ENCODE assay signal across 28 cellular contexts in genomic region chr18:572499-573289, GRCh38. TPM values are rescaled to one million over a fixed set of nuclear protein-coding genes. Genes with fewer than 3 reads are reported as not detected.
"Had no signal": no experiment of that assay in that cellular context is flagged by ENCODE, and none has a peak within 500 bp of the region (broad histone marks: within the 10 kb centered on the region; RNA-seq: fewer than 3 reads in every experiment).

No MANE protein-coding gene starts in this region.

- H3K9me3 Mint-ChIP-seq: activated CD4-positive, alpha-beta T cell treated with anti-CD3 and anti-CD28 coated beads, Interleukin-2, amount 10 ng/mL, durations not matched to agents 7 days and 5 days; activated naive CD4-positive, alpha-beta T cell treated with anti-CD3 and anti-CD28 coated beads, Interleukin-2, amount 50 U/mL, for 72 hours; activated T-cell treated with anti-CD3 and anti-CD28 coated beads, Interleukin-2, amount 50 U/mL, for 72 hours; neural crest cell; stimulated activated effector memory CD8-positive, alpha-beta T cell treated with anti-CD3 and anti-CD28 coated beads, Interleukin-12 subunit alpha, Interleukin-12 subunit beta, amount 100 ng/mL, for 72 hours had no signal

- H3K4me1 Mint-ChIP-seq: activated CD4-positive, alpha-beta T cell treated with anti-CD3 and anti-CD28 coated beads, Interleukin-2, amount 10 ng/mL, durations not matched to agents 7 days and 5 days; neural crest cell; stimulated activated effector memory CD8-positive, alpha-beta T cell treated with anti-CD3 and anti-CD28 coated beads, Interleukin-12 subunit alpha, Interleukin-12 subunit beta, amount 100 ng/mL, for 72 hours had no signal

- H3K4me3 Mint-ChIP-seq: activated CD4-positive, alpha-beta T cell treated with anti-CD3 and anti-CD28 coated beads, Interleukin-2, amount 10 ng/mL, durations not matched to agents 7 days and 5 days; activated T-cell treated with anti-CD3 and anti-CD28 coated beads, Interleukin-2, amount 50 U/mL, for 72 hours; neural crest cell; stimulated activated effector memory CD8-positive, alpha-beta T cell treated with anti-CD3 and anti-CD28 coated beads, Interleukin-12 subunit alpha, Interleukin-12 subunit beta, amount 100 ng/mL, for 72 hours had no signal

- DNase-seq: activated CD4-positive, alpha-beta T cell treated with anti-CD3 and anti-CD28 coated beads, Interleukin-2, amount 10 ng/mL, durations not matched to agents 7 days and 5 days; activated CD8-positive, alpha-beta memory T cell treated with anti-CD3 and anti-CD28 coated beads, Interleukin-2, amount 50 U/mL, for 48 hours; activated gamma-delta T cell; activated T-cell treated with anti-CD3 and anti-CD28 coated beads, Interleukin-2, amount 50 U/mL, for 72 hours; adrenal gland; cerebellar nuclear complex; cortex of kidney; effector CD4-positive, alpha-beta T cell; left colon; stimulated activated CD4-positive, alpha-beta T cell treated with anti-CD3 and anti-CD28 coated beads, Interleukin-4, amount 100 ng/mL, for 24 hours; stomach; T-helper 1 cell; T1000; trophoblast cell had no signal

- H3K27me3 ChIP-seq: adrenal gland, right atrium auricular region, stomach had no signal

- H3K27ac Mint-ChIP-seq: activated CD4-positive, alpha-beta T cell treated with anti-CD3 and anti-CD28 coated beads, Interleukin-2, amount 10 ng/mL, durations not matched to agents 7 days and 5 days; activated naive CD4-positive, alpha-beta T cell treated with anti-CD3 and anti-CD28 coated beads, Interleukin-2, amount 50 U/mL, for 72 hours; activated T-cell treated with anti-CD3 and anti-CD28 coated beads, Interleukin-2, amount 50 U/mL, for 72 hours; stimulated activated effector memory CD8-positive, alpha-beta T cell treated with anti-CD3 and anti-CD28 coated beads, Interleukin-12 subunit alpha, Interleukin-12 subunit beta, amount 100 ng/mL, for 72 hours had no signal

- H3K27ac ChIP-seq: adrenal gland, prostate gland, right atrium auricular region, skin epidermis, stomach had no signal

- H3K4me3 ChIP-seq: adrenal gland, prostate gland, right atrium auricular region, skin epidermis, stomach had no signal

- H3K9me3 ChIP-seq: adrenal gland, prostate gland, right atrium auricular region, stomach had no signal

- H3K36me3 Mint-ChIP-seq: activated naive CD4-positive, alpha-beta T cell treated with anti-CD3 and anti-CD28 coated beads, Interleukin-2, amount 50 U/mL, for 72 hours; stimulated activated effector memory CD8-positive, alpha-beta T cell treated with anti-CD3 and anti-CD28 coated beads, Interleukin-12 subunit alpha, Interleukin-12 subunit beta, amount 100 ng/mL, for 72 hours had no signal

- ATAC-seq: activated naive CD4-positive, alpha-beta T cell treated with anti-CD3 and anti-CD28 coated beads, Interleukin-2, amount 50 U/mL, for 72 hours; activated T-cell treated with anti-CD3 and anti-CD28 coated beads, Interleukin-2, amount 50 U/mL, for 72 hours; esophagus mucosa; left colon; SK-N-SH treated with all-trans-retinoic acid at 6 μM for 48 hours; stimulated activated effector memory CD8-positive, alpha-beta T cell treated with anti-CD3 and anti-CD28 coated beads, Interleukin-12 subunit alpha, Interleukin-12 subunit beta, amount 100 ng/mL, for 72 hours had no signal

- H3K4me1 ChIP-seq: adrenal gland, right atrium auricular region had no signal

- H3K36me3 ChIP-seq: adrenal gland, prostate gland, right atrium auricular region, stomach had no signal

RNA-seq across cellular contexts. Expression of gene CETN1, which starts 7.5 kb away (rescaled TPM):
- total RNA-seq: activated CD4-positive, alpha-beta T cell treated with anti-CD3 and anti-CD28 coated beads, Interleukin-2, amount 10 ng/mL, durations not matched to agents 7 days and 5 days; activated naive CD4-positive, alpha-beta T cell treated with anti-CD3 and anti-CD28 coated beads, Interleukin-2, amount 50 U/mL, for 72 hours; activated T-cell treated with anti-CD3 and anti-CD28 coated beads, Interleukin-2, amount 50 U/mL, for 72 hours; adrenal gland; astrocyte; bronchial epithelial cell; esophagus mucosa; left colon; lung microvascular endothelial cell; myocyte; neural crest cell; osteoblast; right atrium auricular region; stomach; temporal lobe had no signal

RNA-seq across cellular contexts. Expression of gene CLUL1, which starts 24.1 kb away (rescaled TPM):
- total RNA-seq: activated CD4-positive, alpha-beta T cell treated with anti-CD3 and anti-CD28 coated beads, Interleukin-2, amount 10 ng/mL, durations not matched to agents 7 days and 5 days; activated naive CD4-positive, alpha-beta T cell treated with anti-CD3 and anti-CD28 coated beads, Interleukin-2, amount 50 U/mL, for 72 hours; activated T-cell treated with anti-CD3 and anti-CD28 coated beads, Interleukin-2, amount 50 U/mL, for 72 hours; bronchial epithelial cell; left colon; lung microvascular endothelial cell; myocyte had no signal
